ENCODE assay signal across 15 cellular contexts in genomic region chr6:149392093-149392492, GRCh38. TPM values are rescaled to one million over a fixed set of nuclear protein-coding genes. Genes with fewer than 3 reads are reported as not detected.
DNase-seq lines count a peak whose midpoint lies in the region; ATAC-seq and TF ChIP-seq lines count a peak whose summit lies in the region.
"Had no signal": no experiment of that assay in that cellular context is flagged by ENCODE, and none has a peak within 500 bp of the region (broad histone marks: within the 10 kb centered on the region; RNA-seq: fewer than 3 reads in every experiment).

No MANE protein-coding gene starts in this region.

- peak overlapping the region; percentile 40 to 50 for H3K27ac Mint-ChIP-seq in natural killer cell treated with Interleukin-12 subunit alpha and Interleukin-12 subunit beta and Interleukin-15 and Interleukin-18, amount 100 ng/mL, for 72 hours
- H3K27ac Mint-ChIP-seq in natural killer cell, result peak overlapping the region in 1 of 2 donors; percentile 22
- peak overlapping the region; percentile 32 for H3K27ac Mint-ChIP-seq in activated CD8-positive, alpha-beta T cell treated with anti-CD3 and anti-CD28 coated beads for 36 hours

- no peak for DNase-seq in natural killer cell treated with Interleukin-12 subunit alpha and Interleukin-12 subunit beta and Interleukin-15 and Interleukin-18, amount 100 ng/mL, for 72 hours (ENCODE audit: low spot score)
- DNase-seq in natural killer cell (no peak), left lobe of liver (ENCODE audit: low spot score) (no peak), Right ventricle myocardium inferior (ENCODE audit: missing footprints) (no peak), substantia nigra (lab: John Stamatoyannopoulos, UW) (no peak)
- no peak for DNase-seq in activated CD8-positive, alpha-beta T cell treated with anti-CD3 and anti-CD28 coated beads for 36 hours
- DNase-seq: ACHN; CD4-positive, alpha-beta memory T cell; DMS79; GM23248; KBM-7; NCI-H146; NCI-H345 had no signal

- H3K9me3 Mint-ChIP-seq in natural killer cell treated with Interleukin-12 subunit alpha and Interleukin-12 subunit beta and Interleukin-15 and Interleukin-18, amount 100 ng/mL, for 72 hours, result no peaks in the 10 kb centered on the region
- H3K9me3 Mint-ChIP-seq in natural killer cell, result no peaks in the 10 kb centered on the region
- peaks cover 6% of the 10 kb centered on the region for H3K9me3 Mint-ChIP-seq in activated CD8-positive, alpha-beta T cell treated with anti-CD3 and anti-CD28 coated beads for 36 hours

- H3K27ac ChIP-seq in substantia nigra (ENCODE audit: low read depth, low read length, poor library complexity, severe bottlenecking), result no peak overlapping the region
- H3K27ac ChIP-seq: GM23248 had no signal

- CTCF ChIA-PET in activated CD8-positive, alpha-beta T cell treated with anti-CD3 and anti-CD28 coated beads for 36 hours (lab: Charles Lee), result interaction anchor here (0.8 to 1.4 kb wide), 4 partner anchors 11 to 122 kb away, joined by 3 to 4 read pairs (median 3); no protein-coding TSS in a partner anchor

- H3K27me3 Mint-ChIP-seq in natural killer cell treated with Interleukin-12 subunit alpha and Interleukin-12 subunit beta and Interleukin-15 and Interleukin-18, amount 100 ng/mL, for 72 hours, result no peaks in the 10 kb centered on the region
- no peaks in the 10 kb centered on the region for H3K27me3 Mint-ChIP-seq in natural killer cell (ENCODE audit: low read depth in 2 of 2)
- no peaks in the 10 kb centered on the region for H3K27me3 Mint-ChIP-seq in activated CD8-positive, alpha-beta T cell treated with anti-CD3 and anti-CD28 coated beads for 36 hours
- H3K27me3 Mint-ChIP-seq: CD4-positive, alpha-beta memory T cell had no signal

- no peak for TF ChIP-seq CTCF in natural killer cell (IDR thresholded peaks at IDR 0.05)
- no peak for TF ChIP-seq CTCF in activated CD8-positive, alpha-beta T cell treated with anti-CD3 and anti-CD28 coated beads for 36 hours (IDR thresholded peaks at IDR 0.05)

- POLR2A ChIA-PET in activated CD8-positive, alpha-beta T cell treated with anti-CD3 and anti-CD28 coated beads for 36 hours (lab: Charles Lee), result interaction anchor here (0.8 to 1.4 kb wide), 3 partner anchors 17 to 74 kb away, joined by 3 to 4 read pairs (median 4); partner anchors contain the start of gene TAB2

- peaks cover 44 to 53% of the 10 kb centered on the region in 2 donors for H3K4me1 Mint-ChIP-seq in natural killer cell treated with Interleukin-12 subunit alpha and Interleukin-12 subunit beta and Interleukin-15 and Interleukin-18, amount 100 ng/mL, for 72 hours (ENCODE audit: low read depth in 2 of 2)
- peaks cover 43 to 44% of the 10 kb centered on the region in 2 donors for H3K4me1 Mint-ChIP-seq in natural killer cell
- H3K4me1 Mint-ChIP-seq in activated CD8-positive, alpha-beta T cell treated with anti-CD3 and anti-CD28 coated beads for 36 hours (ENCODE audit: low read depth), result peaks cover 62% of the 10 kb centered on the region

- ATAC-seq in natural killer cell treated with Interleukin-12 subunit alpha and Interleukin-12 subunit beta and Interleukin-15 and Interleukin-18, amount 100 ng/mL, for 72 hours, result no peak
- ATAC-seq in natural killer cell, result no peak
- no peak for ATAC-seq in activated CD8-positive, alpha-beta T cell treated with anti-CD3 and anti-CD28 coated beads for 36 hours
- peak; percentile 54 for ATAC-seq in left lobe of liver
- ATAC-seq in Right ventricle myocardium inferior, result no peak
- no peak for ATAC-seq in HG03095 (IDR thresholded peaks at IDR 0.05; ENCODE audit: unreplicated experiment)

- intact Hi-C loops in natural killer cell (cut with micrococcal nuclease) (no loop called here), Right ventricle myocardium inferior (cut with DNase I) (no loop called here)
- intact Hi-C loops in activated CD8-positive, alpha-beta T cell treated with anti-CD3 and anti-CD28 coated beads for 36 hours (cut with micrococcal nuclease), result no loop called here

- no peak overlapping the region for H3K4me3 Mint-ChIP-seq in natural killer cell treated with Interleukin-12 subunit alpha and Interleukin-12 subunit beta and Interleukin-15 and Interleukin-18, amount 100 ng/mL, for 72 hours
- H3K4me3 Mint-ChIP-seq in natural killer cell, result no peak overlapping the region
- H3K4me3 Mint-ChIP-seq in activated CD8-positive, alpha-beta T cell treated with anti-CD3 and anti-CD28 coated beads for 36 hours, result no peak overlapping the region

- H3K36me3 Mint-ChIP-seq in natural killer cell treated with Interleukin-12 subunit alpha and Interleukin-12 subunit beta and Interleukin-15 and Interleukin-18, amount 100 ng/mL, for 72 hours, result peaks cover 33% of the 10 kb centered on the region
- peaks cover 8% of the 10 kb centered on the region for H3K36me3 Mint-ChIP-seq in natural killer cell
- peaks cover 76% of the 10 kb centered on the region for H3K36me3 Mint-ChIP-seq in activated CD8-positive, alpha-beta T cell treated with anti-CD3 and anti-CD28 coated beads for 36 hours (ENCODE audit: low read depth)

RNA-seq across cellular contexts. Expression of gene SUMO4, which starts 8.0 kb away (rescaled TPM):
- total RNA-seq in natural killer cell treated with Interleukin-12 subunit alpha and Interleukin-12 subunit beta and Interleukin-15 and Interleukin-18, amount 100 ng/mL, for 72 hours, result 10 to 100 TPM in 1 of 2 donors, 1 to 10 TPM in 1; 9.0 to 23.2 TPM
- total RNA-seq in natural killer cell (1 to 10 TPM; 3.4 to 5.3 (median 4.8) TPM), left lobe of liver (1.1 TPM), Right ventricle myocardium inferior (not detected)
- 1 to 10 TPM; 3.7 to 4.7 TPM for total RNA-seq in activated CD8-positive, alpha-beta T cell treated with anti-CD3 and anti-CD28 coated beads for 36 hours
- total RNA-seq: G401, GM23248 had no signal
